ENCODE assay signal across 8 cellular contexts in the genomic region with DNA sequence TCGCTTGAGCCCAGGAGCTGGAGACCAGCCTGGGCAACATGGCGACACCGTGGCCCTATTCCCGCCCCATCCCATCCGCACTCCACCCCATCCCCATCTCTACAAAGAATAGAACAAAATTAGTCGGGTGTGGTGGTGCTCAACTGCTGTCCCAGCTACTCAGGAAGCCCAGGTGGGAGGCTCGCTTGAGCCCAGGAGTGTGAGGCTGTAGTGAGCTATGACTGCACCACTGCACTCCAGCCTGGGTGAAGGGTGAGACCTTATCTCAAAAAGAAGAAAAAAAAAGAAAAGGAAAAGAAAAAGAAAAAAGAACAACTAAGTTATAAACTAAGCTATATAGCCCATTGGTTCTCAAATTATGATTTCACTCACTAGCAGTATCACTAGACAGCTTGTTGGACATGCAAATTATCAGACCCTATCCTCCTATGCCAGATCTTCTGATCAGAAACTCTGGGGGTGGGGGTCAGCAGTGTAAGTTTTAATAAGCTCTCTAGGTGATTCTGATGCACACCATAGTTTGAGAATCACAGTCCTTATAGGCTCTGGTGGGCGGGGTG. TPM values are rescaled to one million over a fixed set of nuclear protein-coding genes. Genes with fewer than 3 reads are reported as not detected.
DNase-seq lines count a peak whose midpoint lies in the region; ATAC-seq and TF ChIP-seq lines count a peak whose summit lies in the region.

No MANE protein-coding gene starts in this region.

- TF ChIP-seq CTCF in PC-3 (conservative IDR thresholded peaks at IDR 0.05; ENCODE audit: low read depth, low read length) (no peak), epithelial cell of proximal tubule (conservative IDR thresholded peaks at IDR 0.05; ENCODE audit: low read depth, low read length) (no peak)

- POLR2A ChIA-PET in PC-3 (lab: Charles Lee; ENCODE audit: unreplicated experiment), result interaction anchor here (0.5 to 1.6 kb wide), 13 partner anchors 10 to 733 kb away, joined by 3 to 22 read pairs (median 5); partner anchors contain the start of gene EIF2S2

- intact Hi-C loops in PC-3 (cut with micrococcal nuclease), result loop anchor here (1.0 to 10.0 kb wide), 2 partner anchors 48 to 52 kb away; no protein-coding TSS in a partner anchor

- H3K4me1 ChIP-seq in PC-3 (ENCODE audit: insufficient read depth, low read length), result peaks cover 30% of the 10 kb centered on the region

- H3K4me2 ChIP-seq in PC-3 (ENCODE audit: low read length), result peak overlapping the region; percentile 99

- no peaks in the 10 kb centered on the region for H3K9me2 ChIP-seq in PC-3 (replicated peaks; ENCODE audit: low read length)

- peak overlapping the region; percentile 1; the same call in 1 of the 2 replicates for H3K9ac ChIP-seq in PC-3 (ENCODE audit: low read length)

- H3K27me3 ChIP-seq in PC-3 (ENCODE audit: low read length), result no peaks in the 10 kb centered on the region

- H3K4me3 ChIP-seq in PC-3 (ENCODE audit: low read length) (peak overlapping the region; percentile 85), epithelial cell of proximal tubule (ENCODE audit: low read depth, low read length) (peak overlapping the region; percentile 86), skeletal muscle cell (ENCODE audit: low read depth, low read length) (peak overlapping the region; percentile 90)

- BruUV-seq in PC-3 (replicated peaks; lab: Mats Ljungman, UMichigan), result TSS peak; percentile 95

- H2AFZ ChIP-seq in PC-3 (ENCODE audit: low read length), result peak overlapping the region; percentile 76

- H3K9me3 ChIP-seq in PC-3 (ENCODE audit: low read length), result no peaks in the 10 kb centered on the region

- H3F3A ChIP-seq in PC-3 (ENCODE audit: low read length, unreplicated experiment), result no peaks in the 10 kb centered on the region

- peaks cover 12% of the 10 kb centered on the region; the same call in 1 of the 2 replicates for H4K20me1 ChIP-seq in PC-3 (ENCODE audit: low read length)

- DNase-seq in PC-3, result no peak
- no peak for DNase-seq in epithelial cell of proximal tubule (ENCODE audit: low read depth)
- no peak for DNase-seq in skeletal muscle cell (ENCODE audit: low read depth)
- no peak for DNase-seq in iPS-NIHi7 (ENCODE audit: extremely low spot score)
- no peak for DNase-seq in T1000 (lab: John Stamatoyannopoulos, UW)
- no peak for DNase-seq in central memory CD4-positive, alpha-beta T cell

- CTCF ChIA-PET in PC-3 (lab: Charles Lee), result interaction anchor here (0.6 to 2.4 kb wide), 4 partner anchors 27 to 1380 kb away, joined by 3 to 21 read pairs (median 4); partner anchors contain the start of gene RBM39

- H3K79me2 ChIP-seq in PC-3 (ENCODE audit: low read length), result peaks cover 45% of the 10 kb centered on the region

- H3K27ac ChIP-seq in PC-3 (ENCODE audit: low read length), result peak overlapping the region; percentile 41

- ATAC-seq in GM21526 (IDR thresholded peaks at IDR 0.05; ENCODE audit: low FRiP score, unreplicated experiment), result peak; percentile 15
- ATAC-seq in PC-3, result no peak
- ATAC-seq in HG02642 (IDR thresholded peaks at IDR 0.05; ENCODE audit: poor library complexity, unreplicated experiment), result no peak

- H3K36me3 ChIP-seq in PC-3 (ENCODE audit: low read depth, low read length), result peaks cover 4% of the 10 kb centered on the region; the same call in 1 of the 2 replicates

RNA-seq across cellular contexts. Expression of gene ITCH, which starts 0.5 kb away (rescaled TPM):
- total RNA-seq in PC-3 (2014; rRNA removed), result 49.4 and 54.8 TPM in 2 replicates
- 42.7 and 43.8 TPM in 2 replicates for total RNA-seq in epithelial cell of proximal tubule

RNA-seq across cellular contexts. Expression of gene AHCY, which starts 59.4 kb away (rescaled TPM):
- total RNA-seq in PC-3 (2014; rRNA removed), result 265 and 267 TPM in 2 replicates
- total RNA-seq in epithelial cell of proximal tubule, result 194 and 319 TPM in 2 replicates
